ENCODE assay signal across 8 cellular contexts in genomic region chr1:110339427-110340206, GRCh38. TPM values are rescaled to one million over a fixed set of nuclear protein-coding genes. Genes with fewer than 3 reads are reported as not detected.
DNase-seq lines count a peak whose midpoint lies in the region; ATAC-seq and TF ChIP-seq lines count a peak whose summit lies in the region.

No MANE protein-coding gene starts in this region.

- H3K27me3 Mint-ChIP-seq in activated CD4-positive, alpha-beta T cell treated with anti-CD3 and anti-CD28 coated beads for 36 hours: no peaks in the 10 kb centered on the region
- no peaks in the 10 kb centered on the region for H3K27me3 Mint-ChIP-seq in mesothelial cell of epicardium (ENCODE audit: low read depth)

- POLR2A ChIA-PET in activated CD4-positive, alpha-beta T cell treated with anti-CD3 and anti-CD28 coated beads for 36 hours (lab: Charles Lee): interaction anchor here (0.6 to 3.6 kb wide), 19 partner anchors 9 to 1244 kb away, joined by 3 to 35 read pairs (median 4); partner anchors contain the start of genes KCNC4, LAMTOR5 and STRIP1

- intact Hi-C loops in activated CD4-positive, alpha-beta T cell treated with anti-CD3 and anti-CD28 coated beads for 36 hours (cut with DNase I, micrococcal nuclease): loop anchor here (1.0 to 10.0 kb wide), 18 partner anchors 121 to 1647 kb away; partner anchors contain the start of genes PSMA5 (in 2 of the 2), STRIP1 (in 2 of the 2), ATXN7L2 (in 1 of the 2) and DDX20 (in 1 of the 2)

- no peak overlapping the region for H3K4me3 Mint-ChIP-seq in activated CD4-positive, alpha-beta T cell treated with anti-CD3 and anti-CD28 coated beads for 36 hours
- H3K4me3 Mint-ChIP-seq in mesothelial cell of epicardium: no peak overlapping the region

- TF ChIP-seq CTCF in mesothelial cell of epicardium (IDR thresholded peaks at IDR 0.05; ENCODE audit: unreplicated experiment): peak; percentile 29

- CTCF ChIA-PET in activated CD4-positive, alpha-beta T cell treated with anti-CD3 and anti-CD28 coated beads for 36 hours (lab: Charles Lee): interaction anchor here (0.8 to 9.2 kb wide), 16 partner anchors 10 to 354 kb away, joined by 3 to 137 read pairs (median 4); partner anchors contain the start of genes AHCYL1 and KCNC4

- peaks cover 48% of the 10 kb centered on the region for H3K36me3 Mint-ChIP-seq in activated CD4-positive, alpha-beta T cell treated with anti-CD3 and anti-CD28 coated beads for 36 hours (ENCODE audit: low read depth)
- peaks cover 12% of the 10 kb centered on the region for H3K36me3 Mint-ChIP-seq in mesothelial cell of epicardium

- H3K4me1 Mint-ChIP-seq in activated CD4-positive, alpha-beta T cell treated with anti-CD3 and anti-CD28 coated beads for 36 hours: peaks cover 55% of the 10 kb centered on the region
- peaks cover 70% of the 10 kb centered on the region for H3K4me1 Mint-ChIP-seq in mesothelial cell of epicardium

- peak; percentile 6 for ATAC-seq in activated CD4-positive, alpha-beta T cell treated with anti-CD3 and anti-CD28 coated beads for 36 hours
- ATAC-seq in GM21515 (IDR thresholded peaks at IDR 0.05; ENCODE audit: unreplicated experiment): no peak

- H3K9me3 Mint-ChIP-seq in activated CD4-positive, alpha-beta T cell treated with anti-CD3 and anti-CD28 coated beads for 36 hours (ENCODE audit: low read depth): no peaks in the 10 kb centered on the region
- no peaks in the 10 kb centered on the region for H3K9me3 Mint-ChIP-seq in mesothelial cell of epicardium

- DNase-seq in NCI-H526 (lab: John Stamatoyannopoulos, UW) (peak; percentile 32 to 78), NCI-H526 treated with DMSO at 0.1 percent for 48 hours (lab: John Stamatoyannopoulos, UW) (no peak), LHCN-M2 (ENCODE audit: low read depth) (peak; percentile 52), mesothelial cell of epicardium (ENCODE audit: low spot score in 2 of 2, unreplicated experiment in 2 of 2) (peak; percentile 45 to 76)
- DNase-seq in activated CD4-positive, alpha-beta T cell treated with anti-CD3 and anti-CD28 coated beads for 36 hours: peak; percentile 81
- DNase-seq in effector CD4-positive, alpha-beta T cell: peak; percentile 49
- DNase-seq in stimulated activated CD8-positive, alpha-beta memory T cell treated with anti-CD3 and anti-CD28 coated beads, Interleukin-7, amount 100 ng/mL, for 4 hours (ENCODE audit: low read depth in 2 of 2): peak; percentile 33 to 47

- H3K27ac Mint-ChIP-seq in activated CD4-positive, alpha-beta T cell treated with anti-CD3 and anti-CD28 coated beads for 36 hours: no peak overlapping the region
- H3K27ac Mint-ChIP-seq in mesothelial cell of epicardium: no peak overlapping the region

RNA-seq across cellular contexts. Expression of gene RBM15, which starts 0.4 kb away (rescaled TPM):
- total RNA-seq in LHCN-M2 (2014; rRNA removed): 30.3 and 33.3 TPM in 2 replicates
- 3.0 TPM for polyA plus RNA-seq in LHCN-M2 (2012)
- 10 to 100 TPM; 60.7 to 63.2 TPM for total RNA-seq in activated CD4-positive, alpha-beta T cell treated with anti-CD3 and anti-CD28 coated beads for 36 hours
- total RNA-seq in mesothelial cell of epicardium: 39.7 to 41.9 TPM (median 41.0 TPM) in 3 replicates

RNA-seq across cellular contexts. Expression of gene SLC16A4, which starts 51.2 kb away (rescaled TPM):
- total RNA-seq in LHCN-M2 (2014; rRNA removed) (8.0 and 8.1 TPM in 2 replicates), mesothelial cell of epicardium (13.7 to 14.4 TPM (median 13.7 TPM) in 3 replicates)
- 7.8 TPM for polyA plus RNA-seq in LHCN-M2 (2012)
- under 1 TPM; 0.14 to 0.44 TPM for total RNA-seq in activated CD4-positive, alpha-beta T cell treated with anti-CD3 and anti-CD28 coated beads for 36 hours
